In genomic region chr1:212315907-212316306, GRCh38 we compare ENCODE assay signal across 8 cellular contexts. TPM values are rescaled to one million over a fixed set of nuclear protein-coding genes. Genes with fewer than 3 reads are reported as not detected.
DNase-seq lines count a peak whose midpoint lies in the region; ATAC-seq and TF ChIP-seq lines count a peak whose summit lies in the region.

No MANE protein-coding gene starts in this region.

- H3K9me3 Mint-ChIP-seq in central memory CD8-positive, alpha-beta T cell: no peaks in the 10 kb centered on the region
- peaks cover 0 to 12% (median 1%) of the 10 kb centered on the region in 11 donors for H3K9me3 Mint-ChIP-seq in naive thymus-derived CD4-positive, alpha-beta T cell

- peaks cover 0 to 7% (median 0%) of the 10 kb centered on the region in 3 experiments for H3K36me3 ChIP-seq in naive thymus-derived CD4-positive, alpha-beta T cell (ENCODE audit: control insufficient read depth in 2 of 3, insufficient read depth in 3 of 3, low read length in 3 of 3)

- no peak overlapping the region for H3K4me3 Mint-ChIP-seq in central memory CD8-positive, alpha-beta T cell
- peak overlapping the region in 6 of 10 donors; percentile 6 to 57 (median 37) for H3K4me3 Mint-ChIP-seq in naive thymus-derived CD4-positive, alpha-beta T cell

- intact Hi-C loops in naive thymus-derived CD4-positive, alpha-beta T cell (cut with micrococcal nuclease): loop anchor here in 1 of 2 donors (1.0 kb wide), 1 partner anchor 246 kb away; no protein-coding TSS in a partner anchor

- ATAC-seq in central memory CD8-positive, alpha-beta T cell (replicated peaks; ENCODE audit: extremely low read depth, poor library complexity, severe bottlenecking): peak; percentile 28
- ATAC-seq in naive thymus-derived CD4-positive, alpha-beta T cell: no peak
- no peak for ATAC-seq in HG03565 (IDR thresholded peaks at IDR 0.05; ENCODE audit: unreplicated experiment)

- no peak for TF ChIP-seq POLR2A in NB4 (IDR thresholded peaks at IDR 0.05; ENCODE audit: extremely low read depth, insufficient read length)

- H3K4me1 Mint-ChIP-seq in central memory CD8-positive, alpha-beta T cell: peaks cover 27% of the 10 kb centered on the region
- H3K4me1 Mint-ChIP-seq in naive thymus-derived CD4-positive, alpha-beta T cell: peaks cover 19 to 59% (median 47%) of the 10 kb centered on the region in 7 donors

- DNase-seq in DMS 273 (lab: John Stamatoyannopoulos, UW; ENCODE audit: unreplicated experiment) (peak; percentile 23), DMS 273 treated with DMSO at 0.1 percent for 48 hours (lab: John Stamatoyannopoulos, UW) (no peak), NB4 (ENCODE audit: low read depth) (peak; percentile 43), D341Med (ENCODE audit: low spot score) (no peak), NCI-H226 (no peak)
- no peak for DNase-seq in central memory CD8-positive, alpha-beta T cell (ENCODE audit: low spot score in 2 of 2)
- no peak for DNase-seq in naive thymus-derived CD4-positive, alpha-beta T cell

- CTCF ChIA-PET in naive thymus-derived CD4-positive, alpha-beta T cell (lab: Charles Lee): interaction anchor here (2.1 kb wide), 1 partner anchor 245 kb away, joined by 10 read pairs; no protein-coding TSS in a partner anchor

- peaks cover 0 to 3% (median 0%) of the 10 kb centered on the region in 3 experiments for H3K9me3 ChIP-seq in naive thymus-derived CD4-positive, alpha-beta T cell (ENCODE audit: control insufficient read depth in 2 of 3, low read length in 3 of 3)

- H3K27ac ChIP-seq in naive thymus-derived CD4-positive, alpha-beta T cell (ENCODE audit: low read depth, low read length): no peak overlapping the region

- POLR2A ChIA-PET in naive thymus-derived CD4-positive, alpha-beta T cell (lab: Charles Lee): no interaction called here

- no peaks in the 10 kb centered on the region for H3K27me3 ChIP-seq in naive thymus-derived CD4-positive, alpha-beta T cell (ENCODE audit: control insufficient read depth in 2 of 2, insufficient read depth in 2 of 2, low read length in 2 of 2)

- H3K27me3 Mint-ChIP-seq in central memory CD8-positive, alpha-beta T cell: no peaks in the 10 kb centered on the region
- H3K27me3 Mint-ChIP-seq in naive thymus-derived CD4-positive, alpha-beta T cell: no peaks in the 10 kb centered on the region

- peaks cover 0 to 6% of the 10 kb centered on the region in 2 donors for H3K4me1 ChIP-seq in naive thymus-derived CD4-positive, alpha-beta T cell (ENCODE audit: control insufficient read depth in 2 of 2, insufficient read depth in 2 of 2, low read length in 2 of 2)

- TF ChIP-seq CTCF in NB4 (IDR thresholded peaks at IDR 0.05; ENCODE audit: low read depth, low read length): peak; percentile 17

- H3K4me3 ChIP-seq in NB4 (ENCODE audit: low read depth, low read length): no peak overlapping the region
- H3K4me3 ChIP-seq in naive thymus-derived CD4-positive, alpha-beta T cell (ENCODE audit: low read length): no peak overlapping the region

- H3K27ac Mint-ChIP-seq in central memory CD8-positive, alpha-beta T cell (ENCODE audit: low read depth): peak overlapping the region; percentile 54
- peak overlapping the region in 7 of 9 donors; percentile 19 to 79 (median 39) for H3K27ac Mint-ChIP-seq in naive thymus-derived CD4-positive, alpha-beta T cell

- H3K36me3 Mint-ChIP-seq in central memory CD8-positive, alpha-beta T cell (ENCODE audit: insufficient read depth): peaks cover 5% of the 10 kb centered on the region
- peaks cover 0 to 34% (median 26%) of the 10 kb centered on the region in 5 donors for H3K36me3 Mint-ChIP-seq in naive thymus-derived CD4-positive, alpha-beta T cell

RNA-seq across cellular contexts. Expression of gene PPP2R5A, which starts 30.7 kb away (rescaled TPM):
- 10 to 100 TPM; 38.5 to 52.7 (median 49.8) TPM for total RNA-seq in naive thymus-derived CD4-positive, alpha-beta T cell
- polyA plus RNA-seq in naive thymus-derived CD4-positive, alpha-beta T cell: 10 to 100 TPM; 22.9 to 27.5 TPM

Comparison
In these comparisons a context has a peak if more than half of its experiments do, and no peak if none do; other contexts are left out.
1. DNase-seq: peak in DMS 273 (single experiment) and NB4 (single experiment); none in DMS 273 treated with DMSO at 0.1 percent for 48 hours (single experiment), central memory CD8-positive, alpha-beta T cell (0 of 2), naive thymus-derived CD4-positive, alpha-beta T cell (0 of 9), D341Med (single experiment) and NCI-H226 (single experiment).